Comparison of ENCODE assay signal across 12 cellular contexts in the genomic region with DNA sequence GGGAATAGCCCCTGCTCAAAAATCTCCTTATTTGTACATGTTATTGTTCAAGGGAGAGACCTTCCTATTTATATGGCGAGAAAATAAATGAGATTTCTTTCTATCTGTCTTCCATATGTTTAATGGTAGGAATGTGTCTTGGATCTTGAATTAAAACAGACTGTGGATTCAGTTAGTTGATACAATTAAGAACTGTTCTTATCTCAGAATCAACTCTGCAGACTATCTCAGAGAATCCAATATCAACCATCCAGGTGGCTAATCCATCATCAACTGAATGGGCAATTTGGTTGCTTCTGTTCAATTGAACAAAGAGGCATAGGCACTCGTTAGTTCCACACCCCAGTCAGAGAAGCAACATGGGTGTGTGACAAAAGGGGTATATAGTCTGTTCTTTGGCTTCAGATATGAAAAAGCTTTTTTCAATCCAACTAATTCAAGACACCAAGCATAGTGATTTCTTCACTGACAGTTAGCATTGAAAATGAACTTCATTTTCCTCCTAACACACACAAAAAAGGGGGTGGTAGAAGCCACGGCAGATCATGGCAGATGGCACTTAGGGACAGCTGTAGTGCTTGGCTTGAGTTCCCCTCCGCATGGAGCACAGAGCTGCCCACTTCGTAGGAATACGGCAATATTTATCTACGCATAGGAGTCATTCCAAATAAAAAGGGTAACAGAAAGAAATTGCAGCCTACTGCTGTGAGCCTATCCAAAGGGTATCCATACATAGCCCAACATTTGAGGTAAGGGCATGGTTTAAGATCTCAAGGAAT.
DNase-seq lines count a peak whose midpoint lies in the region; ATAC-seq and TF ChIP-seq lines count a peak whose summit lies in the region.
"Had no signal": no experiment of that assay in that cellular context is flagged by ENCODE, and none has a peak within 500 bp of the region (broad histone marks: within the 10 kb centered on the region; RNA-seq: fewer than 3 reads in every experiment).

No MANE protein-coding gene starts in this region.

- no peak overlapping the region for H3K4me3 Mint-ChIP-seq in activated CD8-positive, alpha-beta T cell treated with anti-CD3 and anti-CD28 coated beads, Interleukin-2, amount 10 ng/mL, durations not matched to agents 7 days and 5 days
- H3K4me3 Mint-ChIP-seq: activated naive CD8-positive, alpha-beta T cell treated with anti-CD3 and anti-CD28 coated beads, Interleukin-2, amount 10 ng/mL, durations not matched to agents 7 days and 5 days; CD4-positive, alpha-beta memory T cell; naive thymus-derived CD8-positive, alpha-beta T cell; WTC11 had no signal

- H3K36me3 Mint-ChIP-seq in activated CD8-positive, alpha-beta T cell treated with anti-CD3 and anti-CD28 coated beads, Interleukin-2, amount 10 ng/mL, durations not matched to agents 7 days and 5 days (ENCODE audit: low read depth), result no peaks in the 10 kb centered on the region
- H3K36me3 Mint-ChIP-seq: activated naive CD8-positive, alpha-beta T cell treated with anti-CD3 and anti-CD28 coated beads, Interleukin-2, amount 10 ng/mL, durations not matched to agents 7 days and 5 days; CD4-positive, alpha-beta memory T cell; naive thymus-derived CD8-positive, alpha-beta T cell; WTC11 had no signal

- H2AFZ ChIP-seq in GM23248, result peak overlapping the region; percentile 14; the same call in 1 of the 2 replicates

- peaks cover 20% of the 10 kb centered on the region for H3F3A ChIP-seq in GM23248 (ENCODE audit: insufficient read depth)

- H3K79me2 ChIP-seq in GM23248 (ENCODE audit: insufficient read depth), result no peaks in the 10 kb centered on the region

- no peak overlapping the region for H3K27ac Mint-ChIP-seq in activated CD8-positive, alpha-beta T cell treated with anti-CD3 and anti-CD28 coated beads, Interleukin-2, amount 10 ng/mL, durations not matched to agents 7 days and 5 days
- H3K27ac Mint-ChIP-seq: activated naive CD8-positive, alpha-beta T cell treated with anti-CD3 and anti-CD28 coated beads, Interleukin-2, amount 10 ng/mL, durations not matched to agents 7 days and 5 days; CD4-positive, alpha-beta memory T cell; naive thymus-derived CD8-positive, alpha-beta T cell; WTC11 had no signal

- H4K20me1 ChIP-seq in GM23248 (ENCODE audit: insufficient read depth), result no peaks in the 10 kb centered on the region

- no peak for TF ChIP-seq EP300 in stomach (IDR thresholded peaks at IDR 0.05)

- H3K9me3 ChIP-seq in GM23248 (ENCODE audit: low read depth) (no peaks in the 10 kb centered on the region), SJCRH30 (replicated peaks) (no peaks in the 10 kb centered on the region), stomach (no peaks in the 10 kb centered on the region)

- no peaks in the 10 kb centered on the region for H3K9me2 ChIP-seq in GM23248 (ENCODE audit: insufficient read depth)

- H3K27ac ChIP-seq in GM23248 (0 out of 2 replicates have a peak overlapping the region, but pooled peaks have one; percentile 16), SJCRH30 (peak overlapping the region; percentile 95), foreskin keratinocyte (peak overlapping the region; percentile 65), stomach (peak overlapping the region in 3 of 5 donors; percentile 9 to 43 (median 33))

- TF ChIP-seq CTCF in foreskin keratinocyte (conservative IDR thresholded peaks at IDR 0.05) (no peak), stomach (IDR thresholded peaks at IDR 0.05) (no peak)

- TF ChIP-seq POLR2A in stomach (IDR thresholded peaks at IDR 0.05), result no peak

- no peaks in the 10 kb centered on the region for H3K4me1 Mint-ChIP-seq in activated CD8-positive, alpha-beta T cell treated with anti-CD3 and anti-CD28 coated beads, Interleukin-2, amount 10 ng/mL, durations not matched to agents 7 days and 5 days (ENCODE audit: low read depth)
- H3K4me1 Mint-ChIP-seq: CD4-positive, alpha-beta memory T cell; naive thymus-derived CD8-positive, alpha-beta T cell had no signal

- H3K4me1 ChIP-seq in GM23248 (ENCODE audit: insufficient read depth) (peaks cover 39% of the 10 kb centered on the region), SJCRH30 (peaks cover 46% of the 10 kb centered on the region), foreskin keratinocyte (peaks cover 32% of the 10 kb centered on the region), stomach (peaks cover 7 to 46% (median 31%) of the 10 kb centered on the region in 4 donors)

- WGBS in GM23248 (ENCODE audit: low coverage in 1 of 2, low lambda C conversion rate in 2 of 2, missing lambda C conversion rate in 2 of 2), 2 experiments, result 90 to 92% methylated on average over 7 of the region's 7 CpGs
- 62 to 89% (median 83%) methylated on average over 7 of the region's 7 CpGs for WGBS in stomach, 5 donors

- intact Hi-C loops in stomach (cut with DNase I; ENCODE audit: low total_unique reads), result no loop called here
- intact Hi-C loops in left colon (cut with DNase I, micrococcal nuclease), result no loop called here

- CTCF ChIA-PET in activated CD8-positive, alpha-beta T cell treated with anti-CD3 and anti-CD28 coated beads, Interleukin-2, amount 10 ng/mL, durations not matched to agents 7 days and 5 days (lab: Charles Lee), result no interaction called here

- POLR2A ChIA-PET in activated CD8-positive, alpha-beta T cell treated with anti-CD3 and anti-CD28 coated beads, Interleukin-2, amount 10 ng/mL, durations not matched to agents 7 days and 5 days (lab: Charles Lee), result no interaction called here

- in situ Hi-C loops in GM23248 (cut with MboI), result no loop called here

- H3K9me3 Mint-ChIP-seq in activated CD8-positive, alpha-beta T cell treated with anti-CD3 and anti-CD28 coated beads, Interleukin-2, amount 10 ng/mL, durations not matched to agents 7 days and 5 days (ENCODE audit: insufficient read depth), result no peaks in the 10 kb centered on the region
- H3K9me3 Mint-ChIP-seq: activated naive CD8-positive, alpha-beta T cell treated with anti-CD3 and anti-CD28 coated beads, Interleukin-2, amount 10 ng/mL, durations not matched to agents 7 days and 5 days; CD4-positive, alpha-beta memory T cell; WTC11 had no signal

- H3K27me3 ChIP-seq in GM23248 (replicated peaks; ENCODE audit: insufficient read depth) (no peaks in the 10 kb centered on the region), SJCRH30 (no peaks in the 10 kb centered on the region), foreskin keratinocyte (no peaks in the 10 kb centered on the region), stomach (no peaks in the 10 kb centered on the region)

- ATAC-seq in foreskin keratinocyte, result no peak
- ATAC-seq in left colon, result no peak
- no peak for ATAC-seq in HG03378 (IDR thresholded peaks at IDR 0.05; ENCODE audit: unreplicated experiment)
- ATAC-seq in activated CD8-positive, alpha-beta T cell treated with anti-CD3 and anti-CD28 coated beads, Interleukin-2, amount 10 ng/mL, durations not matched to agents 7 days and 5 days, result no peak
- ATAC-seq: naive thymus-derived CD8-positive, alpha-beta T cell; WTC11 had no signal

- H3K4me3 ChIP-seq in GM23248 (no peak overlapping the region), SJCRH30 (peak overlapping the region; percentile 3; the same call in 1 of the 2 replicates), stomach (no peak overlapping the region)

- no peak for DNase-seq in GM23248
- peak; percentile 49 to 63 for DNase-seq in SJCRH30
- peak in 1 of 2 donors; percentile 11 for DNase-seq in foreskin keratinocyte
- DNase-seq in stomach, result no peak
- no peak for DNase-seq in left colon
- DNase-seq in activated CD8-positive, alpha-beta T cell treated with anti-CD3 and anti-CD28 coated beads, Interleukin-2, amount 10 ng/mL, durations not matched to agents 7 days and 5 days, result no peak
- DNase-seq: activated naive CD8-positive, alpha-beta T cell treated with anti-CD3 and anti-CD28 coated beads, Interleukin-2, amount 10 ng/mL, durations not matched to agents 7 days and 5 days; CD4-positive, alpha-beta memory T cell; naive thymus-derived CD8-positive, alpha-beta T cell; NCI-H774 had no signal

- no peak overlapping the region for H3K9ac ChIP-seq in GM23248

- H3K36me3 ChIP-seq in GM23248 (ENCODE audit: low read depth) (no peaks in the 10 kb centered on the region), SJCRH30 (no peaks in the 10 kb centered on the region), stomach (no peaks in the 10 kb centered on the region)

- H3K4me2 ChIP-seq in GM23248 (ENCODE audit: unreplicated experiment), result peak overlapping the region; percentile 54

- no peaks in the 10 kb centered on the region for H3K27me3 Mint-ChIP-seq in activated CD8-positive, alpha-beta T cell treated with anti-CD3 and anti-CD28 coated beads, Interleukin-2, amount 10 ng/mL, durations not matched to agents 7 days and 5 days (ENCODE audit: low read depth)
- H3K27me3 Mint-ChIP-seq: activated naive CD8-positive, alpha-beta T cell treated with anti-CD3 and anti-CD28 coated beads, Interleukin-2, amount 10 ng/mL, durations not matched to agents 7 days and 5 days had no signal

Comparison
In these comparisons a context has a peak if more than half of its experiments do, and no peak if none do; other contexts are left out.
1. DNase-seq: peak in SJCRH30 (2 of 2); none in GM23248 (single experiment), stomach (single experiment), left colon (0 of 2) and activated CD8-positive, alpha-beta T cell treated with anti-CD3 and anti-CD28 coated beads, Interleukin-2, amount 10 ng/mL, durations not matched to agents 7 days and 5 days (single experiment).
2. H3K27ac ChIP-seq: peak in every context shown above with its lines; median percentile 95 in SJCRH30; 65 in foreskin keratinocyte; 33 in stomach; 16 in GM23248.